Comparison of ENCODE assay signal across 35 cellular contexts in genomic region chr2:61588566-61588965, GRCh38.
"Had no signal": no experiment of that assay in that cellular context is flagged by ENCODE, and none has a peak within 500 bp of the region (broad histone marks: within the 10 kb centered on the region; RNA-seq: fewer than 3 reads in every experiment).

No MANE protein-coding gene starts in this region.

- DNase-seq: Karpas-422, Kasumi-1, MG63, MM.1S, MV-4-11, NCI-H1048, NCI-H1092, NCI-H1092 treated with DMSO at 0.1 percent for 48 hours, NCI-H1105, NCI-H1105 treated with DMSO at 0.1 percent for 48 hours, NCI-H1417, NCI-H1417 treated with DMSO at 0.1 percent for 48 hours, NCI-H1436, NCI-H1436 treated with DMSO at 0.1 percent for 48 hours, NCI-H146, NCI-H1694, NCI-H1694 treated with DMSO at 0.1 percent for 48 hours, NCI-H187, NCI-H187 treated with DMSO at 0.1 percent for 48 hours, NCI-H1930, NCI-H2029, NCI-H2029 treated with DMSO at 0.1 percent for 48 hours, NCI-H2081, NCI-H2081 treated with DMSO at 0.1 percent for 48 hours, NCI-H2107, NCI-H2171, NCI-H2171 treated with DMSO at 0.1 percent for 48 hours, NCI-H2227 treated with DMSO at 0.1 percent for 48 hours, NCI-H226, NCI-H345, NCI-H446, NCI-H446 treated with DMSO at 0.1 percent for 48 hours, NCI-H510A, NCI-H510A treated with DMSO at 0.1 percent for 48 hours, NCI-H524 had no signal

- H3K36me3 ChIP-seq: MG63 had no signal

- H3K9me3 ChIP-seq: MG63 had no signal

- H3K27me3 ChIP-seq: MG63 had no signal

- H3K4me3 ChIP-seq: MG63 had no signal
